ENCODE assay signal across 16 cellular contexts in the genomic region with DNA sequence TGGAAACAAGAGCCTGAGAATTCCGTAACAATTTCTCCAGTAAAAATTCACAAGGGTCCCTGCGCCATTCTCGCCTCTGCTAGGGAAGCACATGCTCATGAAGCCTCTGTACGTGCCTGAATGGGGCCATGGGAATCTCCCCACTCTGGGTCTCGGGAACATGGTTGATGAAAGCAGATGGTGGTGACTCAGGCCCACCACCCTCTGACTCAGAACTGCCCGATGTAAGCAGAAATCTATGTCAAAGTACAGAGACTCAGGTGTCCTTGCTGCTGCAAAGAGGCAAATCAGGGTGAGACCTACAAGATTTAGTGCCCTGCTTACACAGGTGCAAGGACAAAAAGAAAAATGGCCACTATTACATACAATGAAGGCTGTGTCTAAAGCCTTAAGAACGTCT.
DNase-seq lines count a peak whose midpoint lies in the region; ATAC-seq and TF ChIP-seq lines count a peak whose summit lies in the region.
"Had no signal": no experiment of that assay in that cellular context is flagged by ENCODE, and none has a peak within 500 bp of the region (broad histone marks: within the 10 kb centered on the region; RNA-seq: fewer than 3 reads in every experiment).

No MANE protein-coding gene starts in this region.

- no peak overlapping the region for H4K8ac ChIP-seq in mesenchymal stem cell (ENCODE audit: low read length)

- no peak overlapping the region for H3K4me2 ChIP-seq in mesenchymal stem cell (ENCODE audit: low read length, poor library complexity, severe bottlenecking)

- H3K9me3 Mint-ChIP-seq in chondrocyte (ENCODE audit: low read depth): peaks cover 3% of the 10 kb centered on the region
- H3K9me3 Mint-ChIP-seq: natural killer cell treated with Interleukin-12 subunit alpha and Interleukin-12 subunit beta and Interleukin-15 and Interleukin-18, amount 100 ng/mL, for 72 hours had no signal

- H3K4me1 ChIP-seq in mesenchymal stem cell (ENCODE audit: control insufficient read depth, insufficient read depth, low read depth, low read length): peaks cover 8% of the 10 kb centered on the region
- no peaks in the 10 kb centered on the region for H3K4me1 ChIP-seq in mucosa of descending colon (ENCODE audit: low read depth)

- H4K91ac ChIP-seq in mesenchymal stem cell (ENCODE audit: low read length): no peak overlapping the region

- H2BK5ac ChIP-seq in mesenchymal stem cell (ENCODE audit: low read depth, low read length, poor library complexity, severe bottlenecking): no peak overlapping the region

- H3K27me3 ChIP-seq in mesenchymal stem cell (ENCODE audit: control insufficient read depth in 1 of 2, insufficient read depth in 1 of 2, low read length in 2 of 2): no peaks in the 10 kb centered on the region
- H3K27me3 ChIP-seq: heart left ventricle had no signal

- H3K14ac ChIP-seq in mesenchymal stem cell (ENCODE audit: low read length in 2 of 2): no peak overlapping the region

- H2AK5ac ChIP-seq in mesenchymal stem cell (ENCODE audit: low read length, severe bottlenecking): no peak overlapping the region

- no peak overlapping the region for H2BK15ac ChIP-seq in mesenchymal stem cell (ENCODE audit: low read depth, poor library complexity, severe bottlenecking)

- H3K36me3 Mint-ChIP-seq in chondrocyte (ENCODE audit: low read depth): peaks cover 4% of the 10 kb centered on the region
- H3K36me3 Mint-ChIP-seq: natural killer cell treated with Interleukin-12 subunit alpha and Interleukin-12 subunit beta and Interleukin-15 and Interleukin-18, amount 100 ng/mL, for 72 hours had no signal

- H2BK120ac ChIP-seq in mesenchymal stem cell (ENCODE audit: low read depth, low read length): no peak overlapping the region

- H3K4me1 Mint-ChIP-seq in chondrocyte (ENCODE audit: low read depth): peaks cover 27% of the 10 kb centered on the region

- H3K27ac ChIP-seq in mesenchymal stem cell (ENCODE audit: low read length, poor library complexity, severe bottlenecking): no peak overlapping the region
- H3K27ac ChIP-seq: C4-2B, heart left ventricle, SK-N-MC had no signal

- H3K9ac ChIP-seq in mesenchymal stem cell (ENCODE audit: low read length): no peak overlapping the region

- TF ChIP-seq CTCF in GM12865 (IDR thresholded peaks at IDR 0.05; ENCODE audit: insufficient read depth, low read depth, low read length, missing control alignments) (no peak), chondrocyte (IDR thresholded peaks at IDR 0.05) (no peak), mucosa of descending colon (IDR thresholded peaks at IDR 0.05) (no peak)

- H2AFZ ChIP-seq in mesenchymal stem cell (ENCODE audit: low read depth, low read length): no peak overlapping the region

- intact Hi-C loops in mucosa of descending colon (cut with DNase I, micrococcal nuclease): no loop called here

- H3K4me3 ChIP-seq in GM12865 (ENCODE audit: low read depth, low read length): no peak overlapping the region
- H3K4me3 ChIP-seq in mesenchymal stem cell (ENCODE audit: insufficient read depth in 1 of 2, low read depth in 1 of 2, low read length in 2 of 2): no peak overlapping the region
- no peak overlapping the region for H3K4me3 ChIP-seq in mucosa of descending colon
- H3K4me3 ChIP-seq: heart left ventricle, SK-N-MC had no signal

- H3K27ac Mint-ChIP-seq in chondrocyte (ENCODE audit: unreplicated experiment): peak overlapping the region; percentile 45
- H3K27ac Mint-ChIP-seq: natural killer cell treated with Interleukin-12 subunit alpha and Interleukin-12 subunit beta and Interleukin-15 and Interleukin-18, amount 100 ng/mL, for 72 hours had no signal

- H3K18ac ChIP-seq in mesenchymal stem cell (ENCODE audit: low read depth in 1 of 2, low read length in 2 of 2): no peak overlapping the region

- H3K36me3 ChIP-seq in mesenchymal stem cell (ENCODE audit: control insufficient read depth in 1 of 2, insufficient read depth in 2 of 2, low read depth in 1 of 2, low read length in 2 of 2) (peaks cover 0 to 3% of the 10 kb centered on the region in 2 experiments), mucosa of descending colon (ENCODE audit: low read depth) (no peaks in the 10 kb centered on the region)
- H3K36me3 ChIP-seq: heart left ventricle had no signal

- H2BK12ac ChIP-seq in mesenchymal stem cell (ENCODE audit: low read length in 2 of 2): no peak overlapping the region

- 60% methylated on average over 7 of the region's 7 CpGs for WGBS in mesenchymal stem cell

- no peaks in the 10 kb centered on the region for H3K27me3 Mint-ChIP-seq in chondrocyte (ENCODE audit: low read depth)
- H3K27me3 Mint-ChIP-seq: natural killer cell treated with Interleukin-12 subunit alpha and Interleukin-12 subunit beta and Interleukin-15 and Interleukin-18, amount 100 ng/mL, for 72 hours had no signal

- no peak overlapping the region for H3K23ac ChIP-seq in mesenchymal stem cell (ENCODE audit: low read length in 2 of 2)

- H3K4ac ChIP-seq in mesenchymal stem cell (ENCODE audit: low read depth in 1 of 2, low read length in 2 of 2): no peak overlapping the region

- peaks cover 23% of the 10 kb centered on the region for H3K79me1 ChIP-seq in mesenchymal stem cell (replicated peaks; ENCODE audit: low read length, poor library complexity, severe bottlenecking)

- no peak overlapping the region for H3K4me3 Mint-ChIP-seq in chondrocyte (ENCODE audit: unreplicated experiment)
- H3K4me3 Mint-ChIP-seq: natural killer cell treated with Interleukin-12 subunit alpha and Interleukin-12 subunit beta and Interleukin-15 and Interleukin-18, amount 100 ng/mL, for 72 hours had no signal

- ATAC-seq in mucosa of descending colon (no peak), HG03139 (IDR thresholded peaks at IDR 0.05; ENCODE audit: unreplicated experiment) (no peak), HG03432 (IDR thresholded peaks at IDR 0.05; ENCODE audit: unreplicated experiment) (no peak)
- ATAC-seq: heart left ventricle; natural killer cell treated with Interleukin-12 subunit alpha and Interleukin-12 subunit beta and Interleukin-15 and Interleukin-18, amount 100 ng/mL, for 72 hours; right cardiac atrium had no signal

- DNase-seq in GM12865 (ENCODE audit: low read depth) (peak; percentile 19), LHCN-M2 (ENCODE audit: low read depth) (peak; percentile 72), chondrocyte (ENCODE audit: low spot score) (no peak), mesenchymal stem cell (peak; percentile 79), HuH-7.5 (ENCODE audit: low spot score) (no peak), mucosa of descending colon (no peak)
- DNase-seq: activated CD8-positive, alpha-beta memory T cell treated with anti-CD3 and anti-CD28 coated beads, Interleukin-2, amount 50 U/mL, for 48 hours; effector CD4-positive, alpha-beta T cell; heart left ventricle; Kasumi-1; right cardiac atrium had no signal

- H3K9me3 ChIP-seq in mesenchymal stem cell (ENCODE audit: control insufficient read depth, low read length) (no peaks in the 10 kb centered on the region), mucosa of descending colon (no peaks in the 10 kb centered on the region)
- H3K9me3 ChIP-seq: heart left ventricle had no signal

Comparison
In these comparisons a context has a peak if more than half of its experiments do, and no peak if none do; other contexts are left out.
1. DNase-seq: peak in GM12865 (single experiment), LHCN-M2 (single experiment) and mesenchymal stem cell (single experiment); none in chondrocyte (single experiment), HuH-7.5 (single experiment) and mucosa of descending colon (0 of 3).